Comparison of ENCODE assay signal across 1 cellular context in the genomic region with DNA sequence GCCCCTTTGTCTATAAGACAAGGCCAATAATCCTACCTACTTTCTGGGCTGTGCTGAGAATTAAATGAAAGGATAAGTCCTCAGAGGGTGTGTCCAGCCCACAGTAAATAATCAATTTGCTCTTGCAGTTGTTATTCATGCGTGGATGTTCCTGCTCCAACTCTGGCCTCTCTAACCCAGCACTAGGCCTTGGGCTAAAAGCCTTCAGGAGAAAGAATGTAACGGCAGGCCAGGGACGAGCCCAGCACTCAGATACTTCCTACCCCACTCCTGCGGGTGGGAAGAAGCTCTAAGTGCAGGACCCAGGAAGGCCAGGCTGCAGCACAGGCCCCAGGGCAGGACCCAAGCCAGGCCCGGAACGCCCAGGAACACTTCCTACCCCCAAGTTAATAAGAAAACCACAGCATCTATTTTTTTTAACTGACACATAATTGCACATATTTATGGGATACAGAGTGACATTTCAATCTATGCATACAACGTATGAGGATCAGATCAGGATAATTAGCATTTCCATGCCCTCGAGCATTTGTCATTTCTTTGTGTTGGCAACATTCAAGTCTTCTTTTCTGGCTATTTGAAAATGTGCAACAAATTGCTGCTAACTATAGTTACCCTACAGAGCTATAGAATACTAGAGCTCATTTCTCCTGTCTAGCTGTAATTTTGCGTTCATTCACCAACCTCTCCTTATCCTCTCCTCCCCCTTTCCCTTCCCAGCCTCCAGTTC.
TF ChIP-seq lines count a peak whose summit lies in the region.

No MANE protein-coding gene starts in this region.

TF ChIP-seq in WTC11, 78 proteins besides CTCF, POLR2A, EP300 and RAD21 (continued from another document):
- no peak for TF ChIP-seq USF1 (CRISPR knock-in tag; IDR thresholded peaks at IDR 0.05)
- TF ChIP-seq IRF2 (CRISPR knock-in tag; IDR thresholded peaks at IDR 0.05; ENCODE audit: borderline replicate concordance, low read depth), result no peak
- TF ChIP-seq CREM (CRISPR knock-in tag; IDR thresholded peaks at IDR 0.05), result no peak
- no peak for TF ChIP-seq CBFB (CRISPR knock-in tag; IDR thresholded peaks at IDR 0.05; ENCODE audit: low read depth)
- no peak for TF ChIP-seq RORB (CRISPR knock-in tag; IDR thresholded peaks at IDR 0.05)
- no peak for TF ChIP-seq NR3C1 (CRISPR knock-in tag; conservative IDR thresholded peaks at IDR 0.05; ENCODE audit: low read depth)
- TF ChIP-seq FOXJ3 (CRISPR knock-in tag; IDR thresholded peaks at IDR 0.05; ENCODE audit: borderline replicate concordance), result no peak
- no peak for TF ChIP-seq ATF1 (CRISPR knock-in tag; IDR thresholded peaks at IDR 0.05)
- TF ChIP-seq, protein P1, sequence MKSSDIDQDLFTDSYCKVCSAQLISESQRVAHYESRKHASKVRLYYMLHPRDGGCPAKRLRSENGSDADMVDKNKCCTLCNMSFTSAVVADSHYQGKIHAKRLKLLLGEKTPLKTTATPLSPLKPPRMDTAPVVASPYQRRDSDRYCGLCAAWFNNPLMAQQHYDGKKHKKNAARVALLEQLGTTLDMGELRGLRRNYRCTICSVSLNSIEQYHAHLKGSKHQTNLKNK (CRISPR knock-in tag; IDR thresholded peaks at IDR 0.05), result no peak
- TF ChIP-seq, protein P2, sequence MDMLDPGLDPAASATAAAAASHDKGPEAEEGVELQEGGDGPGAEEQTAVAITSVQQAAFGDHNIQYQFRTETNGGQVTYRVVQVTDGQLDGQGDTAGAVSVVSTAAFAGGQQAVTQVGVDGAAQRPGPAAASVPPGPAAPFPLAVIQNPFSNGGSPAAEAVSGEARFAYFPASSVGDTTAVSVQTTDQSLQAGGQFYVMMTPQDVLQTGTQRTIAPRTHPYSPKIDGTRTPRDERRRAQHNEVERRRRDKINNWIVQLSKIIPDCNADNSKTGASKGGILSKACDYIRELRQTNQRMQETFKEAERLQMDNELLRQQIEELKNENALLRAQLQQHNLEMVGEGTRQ (CRISPR knock-in tag; IDR thresholded peaks at IDR 0.05), result no peak
- no peak for TF ChIP-seq OVOL2 (CRISPR knock-in tag; IDR thresholded peaks at IDR 0.05; ENCODE audit: borderline replicate concordance)
